8 cellular contexts compared by ENCODE assay signal in genomic region chr12:70242695-70243509, GRCh38. TPM values are rescaled to one million over a fixed set of nuclear protein-coding genes. Genes with fewer than 3 reads are reported as not detected.
DNase-seq lines count a peak whose midpoint lies in the region; ATAC-seq lines count a peak whose summit lies in the region.

Gene CNOT2 (plus strand): TSS chr12:70243433. CDS start chr12:70278227, 34,794 bp downstream.

- H3K9me3 Mint-ChIP-seq in memory B cell, result no peaks in the 10 kb centered on the region

- peaks cover 38% of the 10 kb centered on the region for H3K4me1 Mint-ChIP-seq in memory B cell

- no peaks in the 10 kb centered on the region for H3K27me3 Mint-ChIP-seq in memory B cell

- H3K27ac ChIP-seq in effector memory CD4-positive, alpha-beta T cell (ENCODE audit: insufficient read depth, low read length, poor library complexity, severe bottlenecking), result peak within 1 kb of the TSS; percentile 99

- H3K4me3 ChIP-seq in effector memory CD4-positive, alpha-beta T cell (ENCODE audit: insufficient read depth, low read depth, low read length, poor library complexity, severe bottlenecking), result peak within 1 kb of the TSS; percentile 84

- no peaks in the 10 kb centered on the region for H3K9me3 ChIP-seq in effector memory CD4-positive, alpha-beta T cell (ENCODE audit: control insufficient read depth, low read length)

- POLR2A ChIA-PET in activated CD8-positive, alpha-beta memory T cell treated with anti-CD3 and anti-CD28 coated beads for 36 hours (lab: Charles Lee), result no interaction called here

- CTCF ChIA-PET in activated CD8-positive, alpha-beta memory T cell treated with anti-CD3 and anti-CD28 coated beads for 36 hours (lab: Charles Lee), result interaction anchor here (0.6 kb wide), 1 partner anchor 41 kb away, joined by 3 read pairs; no protein-coding TSS in a partner anchor

- ATAC-seq in GM19468 (IDR thresholded peaks at IDR 0.05; ENCODE audit: extremely low read depth, unreplicated experiment) (peak; percentile 36), memory B cell (ENCODE audit: low read depth) (peak; percentile 78)

- H3K36me3 Mint-ChIP-seq in memory B cell, result peaks cover 19% of the 10 kb centered on the region

- peak within 1 kb of the TSS; percentile 100 for H3K4me3 Mint-ChIP-seq in memory B cell

- H3K27me3 ChIP-seq in effector memory CD4-positive, alpha-beta T cell (replicated peaks; ENCODE audit: control insufficient read depth, insufficient read depth, low read length, poor library complexity, severe bottlenecking), result no peaks in the 10 kb centered on the region

- H3K36me3 ChIP-seq in effector memory CD4-positive, alpha-beta T cell (ENCODE audit: control insufficient read depth, insufficient read depth, low read length), result peaks cover 15% of the 10 kb centered on the region

- peaks cover 6% of the 10 kb centered on the region for H3K4me1 ChIP-seq in effector memory CD4-positive, alpha-beta T cell (ENCODE audit: control insufficient read depth, insufficient read depth, low read length, poor library complexity, severe bottlenecking)

- peak within 1 kb of the TSS; percentile 99 for H3K27ac Mint-ChIP-seq in memory B cell

- DNase-seq in CMK (ENCODE audit: low read depth) (peak; percentile 71), HS-27A (ENCODE audit: low read depth) (peak; percentile 64), memory B cell (ENCODE audit: low spot score in 2 of 2) (peak; percentile 79 to 88)
- peak; percentile 80 for DNase-seq in NK-92 treated with Interleukin-12 subunit alpha and Interleukin-12 subunit beta, amount 100 ng/mL, for 24 hours (lab: John Stamatoyannopoulos, UW)
- DNase-seq in effector memory CD4-positive, alpha-beta T cell, result peak; percentile 80 to 86 (median 85)
- peak; percentile 83 for DNase-seq in stimulated activated CD8-positive, alpha-beta memory T cell treated with anti-CD3 and anti-CD28 coated beads, Interleukin-12 subunit alpha, Interleukin-12 subunit beta, amount 100 ng/mL, for 1 hour (ENCODE audit: low read depth)

RNA-seq across cellular contexts. Expression of gene CNOT2, which starts in this region (rescaled TPM):
- 10 to 100 TPM; 72.2 to 73.2 TPM for total RNA-seq in activated CD8-positive, alpha-beta memory T cell treated with anti-CD3 and anti-CD28 coated beads for 36 hours

Comparison
In these comparisons a context has a peak if more than half of its experiments do, and no peak if none do; other contexts are left out.
1. Peak in every context shown above with its lines: DNase-seq, ATAC-seq, H3K4me3 ChIP-seq and H3K27ac ChIP-seq.